8 cellular contexts compared by ENCODE assay signal in the genomic region with DNA sequence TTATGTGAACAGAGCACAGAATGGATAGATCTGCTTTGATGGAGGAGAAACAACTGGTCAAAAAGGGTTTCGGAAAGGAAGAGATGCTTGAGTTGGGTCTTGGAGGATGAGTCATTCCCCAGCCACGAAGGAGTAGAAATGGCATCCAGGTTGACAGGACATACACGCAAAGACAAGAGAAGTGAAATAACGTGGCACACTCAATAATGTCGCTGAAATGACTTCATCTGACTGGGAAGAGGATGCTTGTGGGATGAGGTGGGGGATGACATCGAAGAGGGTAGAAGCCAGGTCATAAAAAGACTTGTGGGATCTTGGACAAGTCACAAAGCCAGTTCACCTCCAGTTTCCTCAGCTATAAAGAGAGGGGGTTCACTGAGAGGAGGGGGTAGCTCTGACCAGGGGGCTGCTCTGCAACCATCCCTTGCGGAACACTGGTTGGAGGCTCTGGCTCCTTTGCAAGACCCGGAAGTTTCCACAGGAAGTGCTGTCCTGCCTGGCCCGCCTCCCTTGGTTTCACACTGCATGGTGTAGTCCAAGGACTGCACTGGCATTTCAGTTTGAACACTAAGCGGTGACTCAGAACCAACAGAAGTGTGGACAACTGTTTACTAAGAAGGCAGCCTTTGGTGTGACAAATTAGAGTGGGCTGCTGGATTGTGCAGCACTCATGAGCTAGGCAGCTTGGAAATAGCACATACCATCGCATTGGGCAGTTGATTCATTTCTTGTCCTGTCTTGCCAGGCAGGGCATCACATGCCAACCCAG.
A peak's percentile ranks its signal among the peaks of the same experiment; 100 is the strongest.
DNase-seq lines count a peak whose midpoint lies in the region; ATAC-seq and TF ChIP-seq lines count a peak whose summit lies in the region.

No MANE protein-coding gene starts in this region.

- no peaks in the 10 kb centered on the region for H3K36me3 ChIP-seq in right atrium auricular region

- H3K4me3 ChIP-seq in epithelial cell of esophagus (ENCODE audit: low read length) (no peak overlapping the region), right atrium auricular region (no peak overlapping the region)

- peaks cover 0 to 5% of the 10 kb centered on the region in 2 donors for H3K4me1 ChIP-seq in right atrium auricular region

- H3K4me1 Mint-ChIP-seq in T-helper 17 cell, result peaks cover 21% of the 10 kb centered on the region

- no peak overlapping the region for H3K4me3 Mint-ChIP-seq in T-helper 17 cell

- no peak overlapping the region for H3K27ac Mint-ChIP-seq in T-helper 17 cell

- H3K36me3 Mint-ChIP-seq in T-helper 17 cell (ENCODE audit: low read depth), result peaks cover 2% of the 10 kb centered on the region

- no peaks in the 10 kb centered on the region for H3K9me3 ChIP-seq in right atrium auricular region
- H3K9me3 ChIP-seq in T-helper 17 cell (ENCODE audit: control insufficient read depth, low read length, poor library complexity, severe bottlenecking), result no peaks in the 10 kb centered on the region

- ATAC-seq in GM21381 (IDR thresholded peaks at IDR 0.05; ENCODE audit: unreplicated experiment), result peak; percentile 56
- ATAC-seq in T-helper 17 cell, result no peak

- no peak overlapping the region for H3K27ac ChIP-seq in right atrium auricular region

- no peaks in the 10 kb centered on the region for H3K27me3 ChIP-seq in right atrium auricular region

- H3K27me3 Mint-ChIP-seq in T-helper 17 cell, result peaks cover 34% of the 10 kb centered on the region

- no peak for TF ChIP-seq CTCF in epithelial cell of esophagus (IDR thresholded peaks at IDR 0.05; ENCODE audit: insufficient read depth, low read depth, low read length, missing control alignments)
- no peak for TF ChIP-seq CTCF in right atrium auricular region (IDR thresholded peaks at IDR 0.05)

- DNase-seq in EL, result peak; percentile 74
- DNase-seq in HT1080 (ENCODE audit: low read depth), result peak; percentile 76
- peak; percentile 87 for DNase-seq in epithelial cell of esophagus (ENCODE audit: low read depth)
- DNase-seq in NCI-H1105 (lab: John Stamatoyannopoulos, UW), result no peak
- DNase-seq in right atrium auricular region (ENCODE audit: low spot score), result no peak
- DNase-seq in NCI-H1436 (lab: John Stamatoyannopoulos, UW), result no peak
- no peak for DNase-seq in T-helper 17 cell

Comparison
In these comparisons a context has a peak if more than half of its experiments do, and no peak if none do; other contexts are left out.
1. DNase-seq: peak in EL (single experiment), HT1080 (single experiment) and epithelial cell of esophagus (single experiment); none in NCI-H1105 (single experiment), right atrium auricular region (single experiment), NCI-H1436 (single experiment) and T-helper 17 cell (0 of 3).